In genomic region chr17:63270610-63271009, GRCh38 we compare ENCODE assay signal across 20 cellular contexts.
"Had no signal": no experiment of that assay in that cellular context is flagged by ENCODE, and none has a peak within 500 bp of the region (broad histone marks: within the 10 kb centered on the region; RNA-seq: fewer than 3 reads in every experiment).

No MANE protein-coding gene starts in this region.

- H3K4me1 ChIP-seq: testis had no signal

- ATAC-seq: activated T-cell treated with anti-CD3 and anti-CD28 coated beads, Interleukin-2, amount 50 U/mL, for 4 hours; left lobe of liver; lower lobe of right lung; naive thymus-derived CD8-positive, alpha-beta T cell; stimulated activated memory B cell treated with anti-CD40 and anti-IgM and Interleukin-4, amounts not matched to agents 10 μg/mL and 1 μg/mL and 100 μg/mL, for 72 hours; WTC11 had no signal

- H3K36me3 ChIP-seq: sigmoid colon had no signal

- H3K4me3 ChIP-seq: cardiac muscle cell, lower lobe of right lung, sigmoid colon, smooth muscle cell, testis had no signal

- DNase-seq: activated CD4-positive, alpha-beta T cell treated with anti-CD3 and anti-CD28 coated beads, Interleukin-2, amount 50 U/mL, for 4 hours; activated CD8-positive, alpha-beta memory T cell treated with anti-CD3 and anti-CD28 coated beads, Interleukin-2, amount 50 U/mL, for 48 hours; activated naive CD4-positive, alpha-beta T cell; activated T-cell treated with anti-CD3 and anti-CD28 coated beads, Interleukin-2, amount 50 U/mL, for 4 hours; amygdala; cortex of kidney; endodermal cell; foreskin fibroblast; lower lobe of right lung; naive thymus-derived CD8-positive, alpha-beta T cell; retina; sigmoid colon; stimulated activated CD4-positive, alpha-beta T cell treated with anti-CD3 and anti-CD28 coated beads, Interleukin-15, amount 100 ng/mL, for 24 hours; T1000; testis had no signal

- H3K27ac ChIP-seq: cardiac muscle cell, lower lobe of right lung, sigmoid colon, testis had no signal

- H3K27me3 ChIP-seq: cardiac muscle cell, sigmoid colon, testis had no signal
